ENCODE assay signal across 9 cellular contexts in the genomic region with DNA sequence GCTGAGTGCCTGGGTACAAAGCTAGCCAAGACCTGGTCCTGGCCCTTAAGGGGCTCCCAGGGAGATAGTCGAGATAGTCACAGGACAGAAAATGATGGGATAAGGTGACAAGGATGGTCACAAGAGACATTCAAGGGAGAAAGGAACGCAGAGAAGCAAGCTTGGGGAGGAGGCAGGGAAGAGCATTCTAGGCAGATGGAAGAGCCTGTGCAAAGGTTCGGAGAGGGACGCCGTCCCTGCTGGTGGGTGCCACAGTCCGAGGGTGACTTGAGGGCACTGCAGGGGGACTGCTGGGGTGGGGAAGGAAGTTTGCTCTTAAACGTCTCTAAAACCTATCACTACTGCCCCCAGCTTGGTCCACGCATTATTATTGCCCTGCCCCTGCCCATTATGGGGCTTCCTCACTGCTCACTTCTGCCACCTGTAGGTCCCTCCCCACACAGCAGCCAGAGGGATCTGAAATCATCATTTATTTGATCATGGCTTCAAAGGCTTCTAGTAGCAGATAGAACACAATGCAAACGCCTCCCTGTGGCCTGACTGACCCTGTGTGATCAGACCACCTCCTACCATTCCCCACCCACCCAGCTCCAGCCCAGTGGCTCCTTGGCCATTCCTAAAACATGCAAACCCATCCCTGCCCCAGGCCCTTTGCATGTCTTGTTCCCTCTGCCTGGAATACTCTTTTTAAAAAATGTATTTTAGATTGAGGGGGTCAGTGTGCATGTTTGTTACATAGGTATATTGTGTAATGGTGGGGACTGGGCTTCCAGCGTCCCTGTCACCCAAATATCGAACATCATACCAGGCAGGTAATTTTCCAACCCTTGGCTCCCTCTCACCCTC.
DNase-seq lines count a peak whose midpoint lies in the region; ATAC-seq, FAIRE-seq and TF ChIP-seq lines count a peak whose summit lies in the region.
"Had no signal": no experiment of that assay in that cellular context is flagged by ENCODE, and none has a peak within 500 bp of the region (broad histone marks: within the 10 kb centered on the region; RNA-seq: fewer than 3 reads in every experiment).

No MANE protein-coding gene starts in this region.

- TF ChIP-seq POLR2A in HepG2 (IDR thresholded peaks at IDR 0.05; ENCODE audit: insufficient read depth in 1 of 2, low read depth in 2 of 2, low read length in 2 of 2), result no peak
- no peak for TF ChIP-seq POLR2A in testis (IDR thresholded peaks at IDR 0.05)

- 42% methylated on average over 11 of the region's 11 CpGs for WGBS in HepG2 (ENCODE audit: low lambda C conversion rate)
- WGBS in testis, 2 donors, result 76 to 84% methylated on average over 11 of the region's 11 CpGs

- intact Hi-C loops in HepG2 (cut with micrococcal nuclease; ENCODE audit: unreplicated experiment), result loop anchor here (1.0 to 10.0 kb wide), 5 partner anchors 9 to 659 kb away; no protein-coding TSS in a partner anchor
- intact Hi-C loops in testis (cut with DNase I; ENCODE audit: low total_unique reads), result no loop called here

- H3K9me3 ChIP-seq in HepG2 (ENCODE audit: low read length), result no peaks in the 10 kb centered on the region
- no peaks in the 10 kb centered on the region for H3K9me3 ChIP-seq in testis

- H3K27ac ChIP-seq in HepG2 (ENCODE audit: extremely low read length, insufficient read depth, low read length) (no peak overlapping the region), testis (no peak overlapping the region)

- no peaks in the 10 kb centered on the region for H4K20me1 ChIP-seq in HepG2 (ENCODE audit: insufficient read depth, low read length)

- in situ Hi-C loops in GM13976 (cut with MboI; ENCODE audit: low sequenced_read_pairs, unreplicated experiment), result no loop called here
- in situ Hi-C loops in HepG2 (cut with HindIII; ENCODE audit: extremely low pct_ligation_motif_present, low pct_unique_long_range_greater_than_20kb), result loop anchor here (5.0 to 25.0 kb wide), 3 partner anchors 107 to 407 kb away; no protein-coding TSS in a partner anchor

- peak; percentile 49 for TF ChIP-seq CTCF in GM13976 (IDR thresholded peaks at IDR 0.05; ENCODE audit: borderline replicate concordance, control extremely low read depth, extremely low read depth, insufficient read depth, missing control alignments)
- peak; percentile 78 for TF ChIP-seq CTCF in HepG2 (CRISPR knock-in tag; IDR thresholded peaks at IDR 0.05)
- TF ChIP-seq CTCF in testis (IDR thresholded peaks at IDR 0.05), result peak in 2 of 3 experiments; percentile 32 to 34

- POLR2A ChIA-PET in HepG2 (lab: Yijun Ruan, JAX), result interaction anchor here (0.6 to 0.7 kb wide), 2 partner anchors 9 to 12 kb away, joined by 3 to 5 read pairs; no protein-coding TSS in a partner anchor

- TF ChIP-seq RAD21 in HepG2 (CRISPR knock-in tag; IDR thresholded peaks at IDR 0.05), result peak; percentile 65

- H3K27ac Mint-ChIP-seq in activated naive CD4-positive, alpha-beta T cell treated with anti-CD3 and anti-CD28 coated beads, Interleukin-2, amount 50 U/mL, for 72 hours, result no peak overlapping the region
- H3K27ac Mint-ChIP-seq: dendritic cell treated with granulocyte-macrophage colony-stimulating factor and Interleukin-4, amounts not matched to agents 40 ng/mL and 50 ng/mL, for 4 days had no signal

- H2AFZ ChIP-seq in HepG2 (ENCODE audit: low read length), result no peak overlapping the region

- no peak overlapping the region for H3K9ac ChIP-seq in HepG2 (ENCODE audit: insufficient read depth, low read depth, low read length)

- H3K4me3 ChIP-seq in HepG2 (replicated peaks in 1 of 3; ENCODE audit: insufficient read depth in 1 of 3, low read depth in 2 of 3, low read length in 3 of 3) (no peak overlapping the region), testis (no peak overlapping the region)

- BruUV-seq in HepG2 (replicated peaks; lab: Mats Ljungman, UMichigan), result no TSS peak

- no peaks in the 10 kb centered on the region for H3K9me3 Mint-ChIP-seq in activated naive CD4-positive, alpha-beta T cell treated with anti-CD3 and anti-CD28 coated beads, Interleukin-2, amount 50 U/mL, for 72 hours
- H3K9me3 Mint-ChIP-seq: dendritic cell treated with granulocyte-macrophage colony-stimulating factor and Interleukin-4, amounts not matched to agents 40 ng/mL and 50 ng/mL, for 4 days had no signal

- peak; percentile 51 to 59 for ATAC-seq in activated naive CD4-positive, alpha-beta T cell treated with anti-CD3 and anti-CD28 coated beads, Interleukin-2, amount 50 U/mL, for 72 hours
- ATAC-seq in HepG2 (peak; percentile 27), HG03521 (IDR thresholded peaks at IDR 0.05; ENCODE audit: unreplicated experiment) (no peak)

- H3K4me2 ChIP-seq in HepG2 (ENCODE audit: low read depth, low read length), result no peak overlapping the region

- CTCF ChIA-PET in HepG2 (lab: Yijun Ruan, JAX; ENCODE audit: low intra/inter-chr PET ratio, low total read pairs), result interaction anchor here (0.6 to 2.7 kb wide), 5 partner anchors 9 to 442 kb away, joined by 3 to 15 read pairs (median 6); no protein-coding TSS in a partner anchor

- TF ChIP-seq EP300 in HepG2 (IDR thresholded peaks at IDR 0.05; ENCODE audit: low read depth in 2 of 2, low read length in 2 of 2) (no peak), HepG2 (CRISPR knock-in tag; IDR thresholded peaks at IDR 0.05; ENCODE audit: borderline replicate concordance) (no peak)

- no peaks in the 10 kb centered on the region for H3K36me3 Mint-ChIP-seq in activated naive CD4-positive, alpha-beta T cell treated with anti-CD3 and anti-CD28 coated beads, Interleukin-2, amount 50 U/mL, for 72 hours

- H3K27me3 ChIP-seq in HepG2 (ENCODE audit: control insufficient read depth in 1 of 2, insufficient read depth in 2 of 2, low read length in 2 of 2), result peaks cover 28 to 46% of the 10 kb centered on the region in 2 experiments; a peak in 4 of 5 replicates
- H3K27me3 ChIP-seq in testis, result no peaks in the 10 kb centered on the region

- DNase-seq in A172 (ENCODE audit: low spot score), result peak; percentile 46
- peak; percentile 75 for DNase-seq in GM13976 (ENCODE audit: low spot score)
- peak; percentile 31 for DNase-seq in RPMI7951 (ENCODE audit: low read depth)
- peak in 1 of 2 donors; percentile 73 for DNase-seq in activated naive CD4-positive, alpha-beta T cell treated with anti-CD3 and anti-CD28 coated beads, Interleukin-2, amount 50 U/mL, for 72 hours (ENCODE audit: low spot score in 2 of 2)
- DNase-seq in HepG2 (ENCODE audit: low spot score), result peak; percentile 67
- peak; percentile 40 for DNase-seq in testis
- no peak for DNase-seq in ecto neural progenitor cell (ENCODE audit: low spot score)

- H3K4me1 ChIP-seq in HepG2 (ENCODE audit: insufficient read depth, low read length) (peaks cover 24% of the 10 kb centered on the region), testis (peaks cover 19% of the 10 kb centered on the region)

- H3K36me3 ChIP-seq in HepG2 (replicated peaks in 1 of 2; ENCODE audit: control insufficient read depth in 1 of 2, insufficient read depth in 2 of 2, low read length in 2 of 2) (no peaks in the 10 kb centered on the region; a peak in 1 of 5 replicates), testis (ENCODE audit: low read depth, missing control alignments) (no peaks in the 10 kb centered on the region)

- no peaks in the 10 kb centered on the region for H3K79me2 ChIP-seq in HepG2 (ENCODE audit: insufficient read depth, low read length)

- peak; percentile 93 for FAIRE-seq in HepG2 (lab: Jason Lieb, UNC)

TF ChIP-seq in HepG2, 621 proteins besides CTCF, POLR2A, EP300 and RAD21 (continues in another document):
- TF ChIP-seq CEBPB (IDR thresholded peaks at IDR 0.05; ENCODE audit: borderline replicate concordance, low read depth, low read length) (0 out of 2 replicates have a peak, but pooled peaks have one; percentile 0), STAG1 (CRISPR knock-in tag; IDR thresholded peaks at IDR 0.05) (peak; percentile 61), PITX1 (CRISPR knock-in tag; IDR thresholded peaks at IDR 0.05) (0 out of 2 replicates have a peak, but pooled peaks have one; percentile 21), ZFP36L2 (CRISPR knock-in tag; IDR thresholded peaks at IDR 0.05) (no peak), FOXA3 (CRISPR knock-in tag; IDR thresholded peaks at IDR 0.05) (no peak), RNF2 (conservative IDR thresholded peaks at IDR 0.05; ENCODE audit: low read depth) (no peak), IKZF1 (IDR thresholded peaks at IDR 0.05) (no peak), ARHGAP35 (CRISPR knock-in tag; IDR thresholded peaks at IDR 0.05; ENCODE audit: borderline replicate concordance) (0 out of 2 replicates have a peak, but pooled peaks have one; percentile 37), SRF (IDR thresholded peaks at IDR 0.05; ENCODE audit: low read depth, low read length) (peak; percentile 63; the same call in 1 of the 2 replicates), NRL (CRISPR knock-in tag; IDR thresholded peaks at IDR 0.05; ENCODE audit: borderline replicate concordance) (0 out of 2 replicates have a peak, but pooled peaks have one; percentile 47), ZNF773 (CRISPR knock-in tag; IDR thresholded peaks at IDR 0.05; ENCODE audit: borderline replicate concordance) (no peak)
- TF ChIP-seq, protein P1, sequence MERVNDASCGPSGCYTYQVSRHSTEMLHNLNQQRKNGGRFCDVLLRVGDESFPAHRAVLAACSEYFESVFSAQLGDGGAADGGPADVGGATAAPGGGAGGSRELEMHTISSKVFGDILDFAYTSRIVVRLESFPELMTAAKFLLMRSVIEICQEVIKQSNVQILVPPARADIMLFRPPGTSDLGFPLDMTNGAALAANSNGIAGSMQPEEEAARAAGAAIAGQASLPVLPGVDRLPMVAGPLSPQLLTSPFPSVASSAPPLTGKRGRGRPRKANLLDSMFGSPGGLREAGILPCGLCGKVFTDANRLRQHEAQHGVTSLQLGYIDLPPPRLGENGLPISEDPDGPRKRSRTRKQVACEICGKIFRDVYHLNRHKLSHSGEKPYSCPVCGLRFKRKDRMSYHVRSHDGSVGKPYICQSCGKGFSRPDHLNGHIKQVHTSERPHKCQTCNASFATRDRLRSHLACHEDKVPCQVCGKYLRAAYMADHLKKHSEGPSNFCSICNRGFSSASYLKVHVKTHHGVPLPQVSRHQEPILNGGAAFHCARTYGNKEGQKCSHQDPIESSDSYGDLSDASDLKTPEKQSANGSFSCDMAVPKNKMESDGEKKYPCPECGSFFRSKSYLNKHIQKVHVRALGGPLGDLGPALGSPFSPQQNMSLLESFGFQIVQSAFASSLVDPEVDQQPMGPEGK (CRISPR knock-in tag; IDR thresholded peaks at IDR 0.05), result peak; percentile 35; the same call in 1 of the 2 replicates
